Comparison of ENCODE assay signal across 12 cellular contexts in the genomic region with DNA sequence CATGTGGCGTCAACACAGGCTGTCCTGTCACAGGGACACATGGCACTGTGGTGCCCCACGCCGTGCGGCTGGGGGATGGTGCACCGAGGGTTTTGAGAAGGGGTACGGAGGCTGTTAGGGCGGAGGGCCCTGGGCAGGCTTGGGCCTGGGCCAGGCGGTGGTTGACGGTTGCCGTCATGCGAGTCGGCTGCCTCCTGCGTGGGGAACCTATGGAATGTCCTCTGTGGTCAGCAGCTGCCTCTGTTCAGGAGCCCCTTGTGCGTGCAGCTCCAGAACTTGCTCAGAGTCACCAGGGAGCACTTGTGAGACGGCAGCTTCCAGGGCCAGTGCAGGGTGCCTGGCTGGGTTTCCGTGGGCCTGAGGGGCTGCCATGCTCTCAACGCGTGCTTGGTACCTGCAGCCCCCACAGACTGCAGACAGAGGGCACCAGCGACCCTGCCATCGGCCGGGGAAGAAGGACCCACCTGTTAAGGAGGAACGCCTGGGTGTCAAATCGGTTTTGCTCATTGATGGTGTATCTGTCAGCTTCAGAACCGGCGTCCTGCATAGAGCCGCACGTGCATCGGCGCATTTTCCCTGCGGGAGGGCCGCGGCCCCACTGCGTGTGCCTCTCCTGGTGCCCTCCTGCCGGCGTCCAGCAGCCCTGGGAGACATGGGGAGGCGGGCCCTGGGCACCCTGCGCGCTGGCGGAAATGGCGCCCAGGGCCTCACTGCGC. TPM values are rescaled to one million over a fixed set of nuclear protein-coding genes. Genes with fewer than 3 reads are reported as not detected.
DNase-seq lines count a peak whose midpoint lies in the region; ATAC-seq and TF ChIP-seq lines count a peak whose summit lies in the region.
"Had no signal": no experiment of that assay in that cellular context is flagged by ENCODE, and none has a peak within 500 bp of the region (broad histone marks: within the 10 kb centered on the region; RNA-seq: fewer than 3 reads in every experiment).

No MANE protein-coding gene starts in this region.

- H3K79me1 ChIP-seq in mesendoderm (ENCODE audit: low read length), result no peaks in the 10 kb centered on the region

- no peak overlapping the region for H2BK120ac ChIP-seq in mesendoderm (ENCODE audit: low read depth, low read length)

- peak; percentile 38 for DNase-seq in activated CD4-positive, alpha-beta memory T cell treated with anti-CD3 and anti-CD28 coated beads for 36 hours
- no peak for DNase-seq in activated CD4-positive, alpha-beta memory T cell treated with anti-CD3 and anti-CD28 coated beads, Interleukin-2, amount 10 ng/mL, durations not matched to agents 7 days and 5 days
- DNase-seq in HEK293T (ENCODE audit: extremely low spot score), result peak; percentile 25
- DNase-seq in activated naive CD4-positive, alpha-beta T cell treated with anti-CD3 and anti-CD28 coated beads, Interleukin-2, amount 50 U/mL, for 16 hours, result peak; percentile 44
- peak; percentile 42 for DNase-seq in mesendoderm
- DNase-seq: NCI-H187 treated with DMSO at 0.1 percent for 48 hours, RPMI8226 had no signal

- H3K4me1 Mint-ChIP-seq in activated CD4-positive, alpha-beta memory T cell treated with anti-CD3 and anti-CD28 coated beads for 36 hours (ENCODE audit: low read depth), result peaks cover 2% of the 10 kb centered on the region
- no peaks in the 10 kb centered on the region for H3K4me1 Mint-ChIP-seq in activated CD4-positive, alpha-beta memory T cell treated with anti-CD3 and anti-CD28 coated beads, Interleukin-2, amount 10 ng/mL, durations not matched to agents 7 days and 5 days

- H3K18ac ChIP-seq in mesendoderm (ENCODE audit: low read length), result no peak overlapping the region

- WGBS in mesendoderm (ENCODE audit: extremely low coverage, insufficient coverage, low lambda C conversion rate), result no CpG with 5 or more reads among the region's 41 CpGs

- intact Hi-C loops in activated CD4-positive, alpha-beta memory T cell treated with anti-CD3 and anti-CD28 coated beads for 36 hours (cut with micrococcal nuclease), result no loop called here

- CTCF ChIA-PET in activated CD4-positive, alpha-beta memory T cell treated with anti-CD3 and anti-CD28 coated beads for 36 hours (lab: Charles Lee), result interaction anchor here (0.5 to 1.6 kb wide), 3 partner anchors 22 to 154 kb away, joined by 3 to 6 read pairs (median 4); a partner anchor contains a TSS
- CTCF ChIA-PET in activated CD4-positive, alpha-beta memory T cell treated with anti-CD3 and anti-CD28 coated beads, Interleukin-2, amount 10 ng/mL, durations not matched to agents 7 days and 5 days (lab: Charles Lee), result interaction anchor here (0.7 kb wide), 1 partner anchor 23 kb away, joined by 3 read pairs; no protein-coding TSS in a partner anchor
- CTCF ChIA-PET in HEK293T (lab: Yijun Ruan, JAX), result no interaction called here

- no peak overlapping the region for H2BK15ac ChIP-seq in mesendoderm (replicated peaks; ENCODE audit: low read depth)

- H3K9me3 Mint-ChIP-seq in activated CD4-positive, alpha-beta memory T cell treated with anti-CD3 and anti-CD28 coated beads for 36 hours, result peaks cover 2% of the 10 kb centered on the region
- peaks cover 4% of the 10 kb centered on the region for H3K9me3 Mint-ChIP-seq in activated CD4-positive, alpha-beta memory T cell treated with anti-CD3 and anti-CD28 coated beads, Interleukin-2, amount 10 ng/mL, durations not matched to agents 7 days and 5 days

- H3K4ac ChIP-seq in mesendoderm (ENCODE audit: low read depth, low read length), result no peak overlapping the region

- no peaks in the 10 kb centered on the region for H3K4me1 ChIP-seq in mesendoderm (ENCODE audit: control insufficient read depth, low read depth, low read length)
- H3K4me1 ChIP-seq: breast epithelium had no signal

- H3K27me3 ChIP-seq in mesendoderm (ENCODE audit: insufficient read depth, low read length, poor library complexity), result no peaks in the 10 kb centered on the region
- H3K27me3 ChIP-seq: breast epithelium had no signal

- ATAC-seq in HG03097 (IDR thresholded peaks at IDR 0.05; ENCODE audit: low FRiP score, unreplicated experiment) (no peak), GM19397 (IDR thresholded peaks at IDR 0.05; ENCODE audit: unreplicated experiment) (no peak), GM18868 (IDR thresholded peaks at IDR 0.05; ENCODE audit: unreplicated experiment) (no peak)

- H3K27ac ChIP-seq in mesendoderm (ENCODE audit: low read depth, low read length), result no peak overlapping the region
- H3K27ac ChIP-seq: breast epithelium, skin epidermis had no signal

- no peak overlapping the region for H3K56ac ChIP-seq in mesendoderm (ENCODE audit: low read length)

- H3K4me2 ChIP-seq in mesendoderm (ENCODE audit: low read length), result no peak overlapping the region

- H3K79me2 ChIP-seq in mesendoderm (ENCODE audit: control insufficient read depth, insufficient read depth, low read length), result no peaks in the 10 kb centered on the region

- no peak overlapping the region for H2AK5ac ChIP-seq in mesendoderm (ENCODE audit: low read length)

- H2BK5ac ChIP-seq in mesendoderm (ENCODE audit: low read length), result no peak overlapping the region

- no peak overlapping the region for H3K4me3 Mint-ChIP-seq in activated CD4-positive, alpha-beta memory T cell treated with anti-CD3 and anti-CD28 coated beads for 36 hours
- no peak overlapping the region for H3K4me3 Mint-ChIP-seq in activated CD4-positive, alpha-beta memory T cell treated with anti-CD3 and anti-CD28 coated beads, Interleukin-2, amount 10 ng/mL, durations not matched to agents 7 days and 5 days

- no peak overlapping the region for H4K5ac ChIP-seq in mesendoderm (ENCODE audit: low read length)

- H3K27me3 Mint-ChIP-seq in activated CD4-positive, alpha-beta memory T cell treated with anti-CD3 and anti-CD28 coated beads for 36 hours, result no peaks in the 10 kb centered on the region
- no peaks in the 10 kb centered on the region for H3K27me3 Mint-ChIP-seq in activated CD4-positive, alpha-beta memory T cell treated with anti-CD3 and anti-CD28 coated beads, Interleukin-2, amount 10 ng/mL, durations not matched to agents 7 days and 5 days

- no peak overlapping the region for H3K4me3 ChIP-seq in mesendoderm (ENCODE audit: low read length)
- H3K4me3 ChIP-seq: breast epithelium, skin epidermis had no signal

- H3K36me3 Mint-ChIP-seq in activated CD4-positive, alpha-beta memory T cell treated with anti-CD3 and anti-CD28 coated beads for 36 hours, result peaks cover 36% of the 10 kb centered on the region
- H3K36me3 Mint-ChIP-seq in activated CD4-positive, alpha-beta memory T cell treated with anti-CD3 and anti-CD28 coated beads, Interleukin-2, amount 10 ng/mL, durations not matched to agents 7 days and 5 days (ENCODE audit: low read depth), result peaks cover 43% of the 10 kb centered on the region

- H3K23ac ChIP-seq in mesendoderm (ENCODE audit: low read length), result no peak overlapping the region

- no peak overlapping the region for H3K9ac ChIP-seq in mesendoderm (ENCODE audit: low read length)

- no peak overlapping the region for H3K27ac Mint-ChIP-seq in activated CD4-positive, alpha-beta memory T cell treated with anti-CD3 and anti-CD28 coated beads for 36 hours
- no peak overlapping the region for H3K27ac Mint-ChIP-seq in activated CD4-positive, alpha-beta memory T cell treated with anti-CD3 and anti-CD28 coated beads, Interleukin-2, amount 10 ng/mL, durations not matched to agents 7 days and 5 days

- peaks cover 26% of the 10 kb centered on the region for H3K36me3 ChIP-seq in mesendoderm (ENCODE audit: control insufficient read depth, insufficient read depth, low read length)

- H4K8ac ChIP-seq in mesendoderm (ENCODE audit: low read depth, low read length), result no peak overlapping the region

- POLR2A ChIA-PET in activated CD4-positive, alpha-beta memory T cell treated with anti-CD3 and anti-CD28 coated beads for 36 hours (lab: Charles Lee), result no interaction called here
- POLR2A ChIA-PET in activated CD4-positive, alpha-beta memory T cell treated with anti-CD3 and anti-CD28 coated beads, Interleukin-2, amount 10 ng/mL, durations not matched to agents 7 days and 5 days (lab: Charles Lee), result no interaction called here
- POLR2A ChIA-PET in HEK293T (lab: Yijun Ruan, JAX), result no interaction called here

TF ChIP-seq in HEK293T, 16 proteins besides CTCF, POLR2A, EP300 and RAD21 (continues in another document):
- TF ChIP-seq FOXK2 (IDR thresholded peaks at IDR 0.05) (no peak), BHLHE40 (IDR thresholded peaks at IDR 0.05; ENCODE audit: borderline replicate concordance) (no peak), SUZ12 (IDR thresholded peaks at IDR 0.05) (no peak), ELF4 (IDR thresholded peaks at IDR 0.05) (no peak), FOXA1 (IDR thresholded peaks at IDR 0.05) (no peak), ARNT (IDR thresholded peaks at IDR 0.05) (no peak), HDGF (IDR thresholded peaks at IDR 0.05; ENCODE audit: borderline replicate concordance) (no peak), SP1 (IDR thresholded peaks at IDR 0.05) (no peak), LEF1 (IDR thresholded peaks at IDR 0.05; ENCODE audit: borderline replicate concordance) (no peak), ZNF384 (IDR thresholded peaks at IDR 0.05) (no peak), FOXM1 (IDR thresholded peaks at IDR 0.05; ENCODE audit: borderline replicate concordance) (no peak), L3MBTL2 (conservative IDR thresholded peaks at IDR 0.05) (no peak), NFRKB (IDR thresholded peaks at IDR 0.05) (no peak), TARDBP (IDR thresholded peaks at IDR 0.05) (no peak)

RNA-seq across cellular contexts. Expression of a gene that starts 10.0 kb away (rescaled TPM):
- 10 to 100 TPM; 27.5 to 28.2 TPM for total RNA-seq in activated CD4-positive, alpha-beta memory T cell treated with anti-CD3 and anti-CD28 coated beads for 36 hours
- 10 to 100 TPM; 24.6 to 25.0 TPM for total RNA-seq in activated CD4-positive, alpha-beta memory T cell treated with anti-CD3 and anti-CD28 coated beads, Interleukin-2, amount 10 ng/mL, durations not matched to agents 7 days and 5 days
- 1.6 TPM for polyA plus RNA-seq in mesendoderm (2013, experiment 1 of 2)
- polyA plus RNA-seq in mesendoderm (2013, experiment 2 of 2), result 1.9 TPM

RNA-seq across cellular contexts. Expression of a gene that starts 22.6 kb away (rescaled TPM):
- 10 to 100 TPM; 35.7 to 36.6 TPM for total RNA-seq in activated CD4-positive, alpha-beta memory T cell treated with anti-CD3 and anti-CD28 coated beads for 36 hours
- total RNA-seq in activated CD4-positive, alpha-beta memory T cell treated with anti-CD3 and anti-CD28 coated beads, Interleukin-2, amount 10 ng/mL, durations not matched to agents 7 days and 5 days, result 10 to 100 TPM; 26.4 to 27.4 TPM
- polyA plus RNA-seq in mesendoderm (2013, experiment 1 of 2), result 27.1 TPM
- 26.3 TPM for polyA plus RNA-seq in mesendoderm (2013, experiment 2 of 2)

RNA-seq across cellular contexts. Expression of a gene that starts 37.8 kb away (rescaled TPM):
- 10 to 100 TPM; 85.9 to 88.7 TPM for total RNA-seq in activated CD4-positive, alpha-beta memory T cell treated with anti-CD3 and anti-CD28 coated beads for 36 hours
- total RNA-seq in activated CD4-positive, alpha-beta memory T cell treated with anti-CD3 and anti-CD28 coated beads, Interleukin-2, amount 10 ng/mL, durations not matched to agents 7 days and 5 days, result 10 to 100 TPM; 54.8 to 57.7 TPM
- polyA plus RNA-seq in mesendoderm (2013, experiment 1 of 2), result 58.2 TPM
- polyA plus RNA-seq in mesendoderm (2013, experiment 2 of 2), result 58.3 TPM

RNA-seq across cellular contexts. Expression of a gene that starts 52.2 kb away (rescaled TPM):
- under 1 TPM; 0.65 to 0.93 TPM for total RNA-seq in activated CD4-positive, alpha-beta memory T cell treated with anti-CD3 and anti-CD28 coated beads for 36 hours
- total RNA-seq in activated CD4-positive, alpha-beta memory T cell treated with anti-CD3 and anti-CD28 coated beads, Interleukin-2, amount 10 ng/mL, durations not matched to agents 7 days and 5 days, result under 1 TPM; 0.23 to 0.58 TPM
- polyA plus RNA-seq in mesendoderm (2013, experiment 1 of 2), result not detected
- polyA plus RNA-seq in mesendoderm (2013, experiment 2 of 2), result 0.04 TPM
